7 cellular contexts compared by ENCODE assay signal in genomic region chr3:111691293-111691909, GRCh38. TPM values are rescaled to one million over a fixed set of nuclear protein-coding genes. Genes with fewer than 3 reads are reported as not detected.
DNase-seq lines count a peak whose midpoint lies in the region; ATAC-seq and TF ChIP-seq lines count a peak whose summit lies in the region.

No MANE protein-coding gene starts in this region.

- H3K4me1 Mint-ChIP-seq in type B pancreatic cell (ENCODE audit: unreplicated experiment): peaks cover 11% of the 10 kb centered on the region

- TF ChIP-seq CTCF in type B pancreatic cell (conservative IDR thresholded peaks at IDR 0.05): peak; percentile 73

- H3K9me3 ChIP-seq in ES-I3 (ENCODE audit: control insufficient read depth, insufficient read depth, low read length): no peaks in the 10 kb centered on the region

- H3K9me3 Mint-ChIP-seq in type B pancreatic cell: no peaks in the 10 kb centered on the region

- no peaks in the 10 kb centered on the region for H3K36me3 Mint-ChIP-seq in type B pancreatic cell

- peak; percentile 54 for ATAC-seq in left ventricle myocardium superior

- no peaks in the 10 kb centered on the region; the same call in 1 of the 2 replicates for H3K4me1 ChIP-seq in ES-I3 (ENCODE audit: insufficient read depth, low read length)

- H3K27me3 Mint-ChIP-seq in type B pancreatic cell: peaks cover 5% of the 10 kb centered on the region

- H3K4me3 Mint-ChIP-seq in type B pancreatic cell: no peak overlapping the region

- H3K27ac Mint-ChIP-seq in type B pancreatic cell: no peak overlapping the region

- H3K36me3 ChIP-seq in ES-I3 (ENCODE audit: insufficient read depth, low read length): no peaks in the 10 kb centered on the region

- DNase-seq in Kasumi-1 (lab: John Stamatoyannopoulos, UW): peak; percentile 59 to 85
- peak; percentile 60 for DNase-seq in SW480 (ENCODE audit: low spot score)
- DNase-seq in left ventricle myocardium superior: no peak
- DNase-seq in type B pancreatic cell (ENCODE audit: extremely low spot score, unreplicated experiment): no peak
- no peak for DNase-seq in ecto neural progenitor cell (ENCODE audit: low spot score)
- DNase-seq in epidermal melanocyte (ENCODE audit: insufficient read length, low spot score): no peak

- intact Hi-C loops in left ventricle myocardium superior (cut with micrococcal nuclease): no loop called here

- H3K9ac ChIP-seq in ES-I3 (ENCODE audit: low read depth, low read length): peak overlapping the region; percentile 27; the same call in 1 of the 2 replicates

RNA-seq across cellular contexts. Expression of gene PLCXD2, which starts 16.9 kb away (rescaled TPM):
- total RNA-seq in left ventricle myocardium superior (9.3 TPM), type B pancreatic cell (ENCODE audit: low replicate concordance) (7.2 and 14.5 TPM in 2 replicates)

Comparison
In these comparisons a context has a peak if more than half of its experiments do, and no peak if none do; other contexts are left out.
1. DNase-seq: peak in Kasumi-1 (2 of 2) and SW480 (single experiment); none in left ventricle myocardium superior (single experiment), type B pancreatic cell (single experiment), ecto neural progenitor cell (single experiment) and epidermal melanocyte (single experiment).